Comparison of ENCODE assay signal across 17 cellular contexts in genomic region chr9:87973122-87973521, GRCh38. TPM values are rescaled to one million over a fixed set of nuclear protein-coding genes. Genes with fewer than 3 reads are reported as not detected.
DNase-seq lines count a peak whose midpoint lies in the region; ATAC-seq, FAIRE-seq and TF ChIP-seq lines count a peak whose summit lies in the region.
"Had no signal": no experiment of that assay in that cellular context is flagged by ENCODE, and none has a peak within 500 bp of the region (broad histone marks: within the 10 kb centered on the region; RNA-seq: fewer than 3 reads in every experiment).

No MANE protein-coding gene starts in this region.

- POLR2A ChIA-PET in A549 (lab: Yijun Ruan, JAX) = no interaction called here
- POLR2A ChIA-PET in CD8-positive, alpha-beta T cell (lab: Charles Lee) = no interaction called here

- H3K4me1 Mint-ChIP-seq in CD8-positive, alpha-beta T cell (ENCODE audit: low read depth) = peaks cover 30% of the 10 kb centered on the region
- peaks cover 13% of the 10 kb centered on the region for H3K4me1 Mint-ChIP-seq in activated T-helper 1 cell treated with anti-CD3 and anti-CD28 coated beads, Interleukin-12 subunit alpha, Interleukin-12 subunit beta, Interleukin-2, Interleukin-4 antibody, amounts not matched to agents 30 ng/mL and 10 ng/mL and 1 ng/mL, durations not matched to agents 14 hours and 24 hours and 36 hours (ENCODE audit: low read depth)

- H3K4me3 Mint-ChIP-seq in CD8-positive, alpha-beta T cell = peak overlapping the region; percentile 97
- H3K4me3 Mint-ChIP-seq in activated T-helper 1 cell treated with anti-CD3 and anti-CD28 coated beads, Interleukin-12 subunit alpha, Interleukin-12 subunit beta, Interleukin-2, Interleukin-4 antibody, amounts not matched to agents 30 ng/mL and 10 ng/mL and 1 ng/mL, durations not matched to agents 14 hours and 24 hours and 36 hours = peak overlapping the region; percentile 93

- H3K9me3 ChIP-seq in A549 (no peaks in the 10 kb centered on the region), iPS-18a (ENCODE audit: control insufficient read depth, low read depth, low read length) (no peaks in the 10 kb centered on the region)
- no peaks in the 10 kb centered on the region for H3K9me3 ChIP-seq in CD8-positive, alpha-beta T cell (ENCODE audit: low read length)

- intact Hi-C loops in CD8-positive, alpha-beta T cell (cut with DNase I, micrococcal nuclease) = loop anchor here (5.0 to 10.0 kb wide), 3 partner anchors 352 to 1688 kb away; partner anchors contain the start of genes CKS2 (in 1 of the 2) and ISCA1 (in 1 of the 2)
- intact Hi-C loops in activated T-helper 1 cell treated with anti-CD3 and anti-CD28 coated beads, Interleukin-12 subunit alpha, Interleukin-12 subunit beta, Interleukin-2, Interleukin-4 antibody, amounts not matched to agents 30 ng/mL and 10 ng/mL and 1 ng/mL, durations not matched to agents 14 hours and 24 hours and 36 hours (cut with micrococcal nuclease) = loop anchor here (5.0 kb wide), 1 partner anchor 499 kb away; no protein-coding TSS in a partner anchor

- WGBS in A549 (ENCODE audit: missing lambda C conversion rate) = 83% methylated on average over 5 of the region's 5 CpGs

- H3K27ac ChIP-seq in A549 (no peak overlapping the region), iPS-18a (ENCODE audit: low read length) (no peak overlapping the region)
- H3K27ac ChIP-seq in CD8-positive, alpha-beta T cell (ENCODE audit: low read depth, low read length) = no peak overlapping the region
- H3K27ac ChIP-seq: BLaER1 treated with 17β-estradiol and CSF1 and Interleukin-3, amounts not matched to agents 10 nM and 100 nM had no signal

- no peak for ATAC-seq in A549
- no peak for ATAC-seq in CD8-positive, alpha-beta T cell
- no peak for ATAC-seq in GM18858 (IDR thresholded peaks at IDR 0.05; ENCODE audit: unreplicated experiment)

- no peaks in the 10 kb centered on the region for H3K27me3 ChIP-seq in CD8-positive, alpha-beta T cell (ENCODE audit: insufficient read depth, low read length)
- peaks cover 10% of the 10 kb centered on the region for H3K27me3 ChIP-seq in iPS-18a (ENCODE audit: control insufficient read depth, insufficient read depth, low read length)

- TF ChIP-seq CTCF in A549 (IDR thresholded peaks at IDR 0.05) (no peak), D721Med (IDR thresholded peaks at IDR 0.05; ENCODE audit: insufficient read depth, missing control alignments) (no peak)
- TF ChIP-seq CTCF in CD8-positive, alpha-beta T cell (IDR thresholded peaks at IDR 0.05) = no peak

- no peaks in the 10 kb centered on the region for H3K27me3 Mint-ChIP-seq in CD8-positive, alpha-beta T cell (ENCODE audit: low read depth)
- peaks cover 6% of the 10 kb centered on the region for H3K27me3 Mint-ChIP-seq in activated T-helper 1 cell treated with anti-CD3 and anti-CD28 coated beads, Interleukin-12 subunit alpha, Interleukin-12 subunit beta, Interleukin-2, Interleukin-4 antibody, amounts not matched to agents 30 ng/mL and 10 ng/mL and 1 ng/mL, durations not matched to agents 14 hours and 24 hours and 36 hours (ENCODE audit: insufficient read depth)

- TF ChIP-seq POLR2A in A549 (IDR thresholded peaks at IDR 0.05; ENCODE audit: low read length) = no peak

- no peak for FAIRE-seq in A549 (lab: Jason Lieb, UNC)
- FAIRE-seq in D721Med (lab: Jason Lieb, UNC) = no peak
- FAIRE-seq: islet of Langerhans, RCC 7860 had no signal

- peaks cover 10% of the 10 kb centered on the region for H3K4me1 ChIP-seq in A549
- H3K4me1 ChIP-seq in CD8-positive, alpha-beta T cell (ENCODE audit: insufficient read depth, low read length) = peaks cover 10% of the 10 kb centered on the region
- no peaks in the 10 kb centered on the region for H3K4me1 ChIP-seq in iPS-18a (ENCODE audit: control insufficient read depth, low read depth, low read length)

- H3K36me3 Mint-ChIP-seq in CD8-positive, alpha-beta T cell = peaks cover 33% of the 10 kb centered on the region
- peaks cover 2% of the 10 kb centered on the region for H3K36me3 Mint-ChIP-seq in activated T-helper 1 cell treated with anti-CD3 and anti-CD28 coated beads, Interleukin-12 subunit alpha, Interleukin-12 subunit beta, Interleukin-2, Interleukin-4 antibody, amounts not matched to agents 30 ng/mL and 10 ng/mL and 1 ng/mL, durations not matched to agents 14 hours and 24 hours and 36 hours (ENCODE audit: low read depth)

- no peaks in the 10 kb centered on the region for H3K9me3 Mint-ChIP-seq in CD8-positive, alpha-beta T cell
- no peaks in the 10 kb centered on the region for H3K9me3 Mint-ChIP-seq in activated T-helper 1 cell treated with anti-CD3 and anti-CD28 coated beads, Interleukin-12 subunit alpha, Interleukin-12 subunit beta, Interleukin-2, Interleukin-4 antibody, amounts not matched to agents 30 ng/mL and 10 ng/mL and 1 ng/mL, durations not matched to agents 14 hours and 24 hours and 36 hours

- no peak overlapping the region for H3K9ac ChIP-seq in iPS-18a (ENCODE audit: low read length)
- H3K9ac ChIP-seq: BLaER1 treated with 17β-estradiol and CSF1 and Interleukin-3, amounts not matched to agents 10 nM and 100 nM had no signal

- peak overlapping the region; percentile 86; the same call in 1 of the 3 replicates for H3K4me2 ChIP-seq in A549

- CTCF ChIA-PET in A549 (lab: Yijun Ruan, JAX) = interaction anchor here (1.1 to 1.2 kb wide), 2 partner anchors 13 to 15 kb away, joined by 3 read pairs; no protein-coding TSS in a partner anchor
- CTCF ChIA-PET in CD8-positive, alpha-beta T cell (lab: Charles Lee) = no interaction called here

- DNase-seq in A549 (ENCODE audit: low read depth in 1 of 2, low spot score in 1 of 2) (no peak), cortex of kidney (lab: John Stamatoyannopoulos, UW) (no peak), D721Med (ENCODE audit: insufficient read length, low spot score) (no peak), UCSD-AML1 (lab: John Stamatoyannopoulos, UW; ENCODE audit: unreplicated experiment) (no peak)
- no peak for DNase-seq in CD8-positive, alpha-beta T cell
- no peak for DNase-seq in activated T-helper 1 cell treated with anti-CD3 and anti-CD28 coated beads, Interleukin-12 subunit alpha, Interleukin-12 subunit beta, Interleukin-2, Interleukin-4 antibody, amounts not matched to agents 30 ng/mL and 10 ng/mL and 1 ng/mL, durations not matched to agents 14 hours and 24 hours and 36 hours (ENCODE audit: low spot score)
- DNase-seq: activated effector memory CD4-positive, alpha-beta T cell treated with anti-CD3 and anti-CD28 coated beads, Interleukin-2, amount 50 U/mL, for 16 hours; HCEC 1CT; MV-4-11 had no signal

- H3K36me3 ChIP-seq in CD8-positive, alpha-beta T cell (ENCODE audit: insufficient read depth, low read length) = peaks cover 8% of the 10 kb centered on the region
- no peaks in the 10 kb centered on the region for H3K36me3 ChIP-seq in iPS-18a (ENCODE audit: control insufficient read depth, low read depth, low read length)
- H3K36me3 ChIP-seq: BLaER1 treated with 17β-estradiol and CSF1 and Interleukin-3, amounts not matched to agents 10 nM and 100 nM had no signal

- TF ChIP-seq EP300 in A549 (IDR thresholded peaks at IDR 0.05) = no peak

- no peak for TF ChIP-seq RAD21 in A549 (conservative IDR thresholded peaks at IDR 0.05 in 1 of 2, IDR thresholded peaks at IDR 0.05 in 1 of 2)

- H3K27ac Mint-ChIP-seq in CD8-positive, alpha-beta T cell = peak overlapping the region; percentile 99
- peak overlapping the region; percentile 76 for H3K27ac Mint-ChIP-seq in activated T-helper 1 cell treated with anti-CD3 and anti-CD28 coated beads, Interleukin-12 subunit alpha, Interleukin-12 subunit beta, Interleukin-2, Interleukin-4 antibody, amounts not matched to agents 30 ng/mL and 10 ng/mL and 1 ng/mL, durations not matched to agents 14 hours and 24 hours and 36 hours

- H3K4me3 ChIP-seq in A549 (no peak overlapping the region), iPS-18a (ENCODE audit: low read length) (peak overlapping the region; percentile 85)
- H3K4me3 ChIP-seq in CD8-positive, alpha-beta T cell (ENCODE audit: low read depth, low read length) = no peak overlapping the region
- H3K4me3 ChIP-seq: BLaER1 treated with 17β-estradiol and CSF1 and Interleukin-3, amounts not matched to agents 10 nM and 100 nM had no signal

TF ChIP-seq in A549, 52 proteins besides CTCF, POLR2A, EP300 and RAD21:
- TF ChIP-seq TFCP2L1 (CRISPR knock-in tag; IDR thresholded peaks at IDR 0.05) = no peak
TF ChIP-seq in A549: peak in this region for 0.

RNA-seq across cellular contexts. Expression of gene CDK20, which starts 1.2 kb away (rescaled TPM):
- polyA plus RNA-seq in A549 (2011; rRNA removed) (7.8 and 9.7 TPM in 2 replicates), A549 (2017; fragmentation: RNase III; extraction: RNeasy Plus Mini Kit Qiagen cat#74134 plus additional on column Dnase treatment) (9.0 to 10.3 TPM (median 10.3 TPM) in 3 replicates)
- 13.0 and 13.4 TPM in 2 replicates for polyA plus RNA-seq in A549 (2012; cell fraction: cytosol; rRNA removed)
- polyA plus RNA-seq in A549 (2012; cell fraction: nucleus; rRNA removed) = 17.4 and 22.7 TPM in 2 replicates
- 7.1 and 8.3 TPM in 2 replicates for polyA minus RNA-seq in A549 (2011; rRNA and poly(A)+ RNA removed)
- 1 to 10 TPM; 3.7 to 4.8 TPM for total RNA-seq in CD8-positive, alpha-beta T cell
- 0.91 and 1.0 TPM in 2 replicates for total RNA-seq in activated T-helper 1 cell treated with anti-CD3 and anti-CD28 coated beads, Interleukin-12 subunit alpha, Interleukin-12 subunit beta, Interleukin-2, Interleukin-4 antibody, amounts not matched to agents 30 ng/mL and 10 ng/mL and 1 ng/mL, durations not matched to agents 14 hours and 24 hours and 36 hours

RNA-seq across cellular contexts. Expression of gene SPATA31C1, which starts 55.4 kb away (rescaled TPM):
- polyA plus RNA-seq in A549 (2011; rRNA removed) (not detected in 2 replicates), A549 (2017; fragmentation: RNase III; extraction: RNeasy Plus Mini Kit Qiagen cat#74134 plus additional on column Dnase treatment) (not detected in 3 replicates)
- polyA plus RNA-seq in A549 (2012; cell fraction: cytosol; rRNA removed) = not detected in 2 replicates
- polyA plus RNA-seq in A549 (2012; cell fraction: nucleus; rRNA removed) = not detected in 2 replicates
- not detected in 2 replicates for polyA minus RNA-seq in A549 (2011; rRNA and poly(A)+ RNA removed)
- not detected for total RNA-seq in CD8-positive, alpha-beta T cell
- not detected in 2 replicates for total RNA-seq in activated T-helper 1 cell treated with anti-CD3 and anti-CD28 coated beads, Interleukin-12 subunit alpha, Interleukin-12 subunit beta, Interleukin-2, Interleukin-4 antibody, amounts not matched to agents 30 ng/mL and 10 ng/mL and 1 ng/mL, durations not matched to agents 14 hours and 24 hours and 36 hours
- total RNA-seq: fibroblast of villous mesenchyme, mucosa of gallbladder, sciatic nerve had no signal
